In the genomic region with DNA sequence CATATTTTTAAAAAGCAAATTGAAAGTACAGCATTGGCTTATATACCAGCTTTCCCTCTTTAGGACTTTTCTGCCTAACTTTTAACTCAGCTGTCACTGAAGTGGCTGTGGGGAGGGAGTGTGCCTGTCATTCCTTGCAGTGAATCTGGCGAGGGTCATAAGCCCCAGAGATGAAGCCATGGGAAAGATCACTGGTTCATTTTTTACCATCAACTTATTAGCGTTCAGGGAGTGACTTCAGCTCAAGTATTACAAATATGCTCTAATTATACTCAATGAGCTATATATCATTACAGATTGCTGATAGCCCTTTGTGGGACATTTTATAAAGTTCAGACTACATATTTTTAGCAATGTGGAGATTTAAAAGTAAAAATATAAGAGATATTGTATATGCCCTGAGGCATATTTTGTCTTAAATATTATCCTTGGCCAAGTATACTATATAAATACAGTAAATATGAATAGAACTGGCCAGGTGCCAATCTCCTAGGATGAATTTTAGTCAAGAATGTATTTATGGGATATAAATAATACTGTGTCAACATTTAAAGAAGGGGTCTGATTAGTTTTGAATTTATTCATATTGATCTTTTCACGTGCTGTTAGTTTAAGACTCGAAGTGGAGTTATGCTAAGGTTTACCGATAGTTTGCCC, we compare ENCODE assay signal across 12 cellular contexts. TPM values are rescaled to one million over a fixed set of nuclear protein-coding genes. Genes with fewer than 3 reads are reported as not detected.
A peak's percentile ranks its signal among the peaks of the same experiment; 100 is the strongest.
DNase-seq lines count a peak whose midpoint lies in the region; ATAC-seq and TF ChIP-seq lines count a peak whose summit lies in the region.
"Had no signal": no experiment of that assay in that cellular context is flagged by ENCODE, and none has a peak within 500 bp of the region (broad histone marks: within the 10 kb centered on the region; RNA-seq: fewer than 3 reads in every experiment).

No MANE protein-coding gene starts in this region.

- H3K9ac ChIP-seq in Loucy (ENCODE audit: low read depth, low read length, poor library complexity, severe bottlenecking), result no peak overlapping the region

- peak overlapping the region; percentile 34; the same call in 1 of the 2 replicates for H2AFZ ChIP-seq in Loucy (ENCODE audit: low read length)

- TF ChIP-seq POLR2A in stomach (IDR thresholded peaks at IDR 0.05), result no peak

- H3K27me3 ChIP-seq in Loucy (ENCODE audit: insufficient read depth, low read length, poor library complexity, severe bottlenecking) (peaks cover 6% of the 10 kb centered on the region), ascending aorta (no peaks in the 10 kb centered on the region), lower lobe of right lung (ENCODE audit: low read depth) (no peaks in the 10 kb centered on the region), stomach (peaks cover 0 to 17% (median 8%) of the 10 kb centered on the region in 3 donors)

- H3K9me3 ChIP-seq in Loucy (ENCODE audit: insufficient read depth, low read depth, low read length), result no peaks in the 10 kb centered on the region
- no peaks in the 10 kb centered on the region for H3K9me3 ChIP-seq in ascending aorta
- no peaks in the 10 kb centered on the region for H3K9me3 ChIP-seq in lower lobe of right lung
- H3K9me3 ChIP-seq in stomach, result no peaks in the 10 kb centered on the region

- no peak for TF ChIP-seq CTCF in Loucy (conservative IDR thresholded peaks at IDR 0.05; ENCODE audit: low read length)
- no peak for TF ChIP-seq CTCF in ascending aorta (IDR thresholded peaks at IDR 0.05)
- no peak for TF ChIP-seq CTCF in lower lobe of right lung (IDR thresholded peaks at IDR 0.05)
- no peak for TF ChIP-seq CTCF in stomach (IDR thresholded peaks at IDR 0.05)

- H3K4me3 ChIP-seq in Loucy (ENCODE audit: low read length, poor library complexity, severe bottlenecking) (no peak overlapping the region), ascending aorta (peak overlapping the region in 1 of 2 donors; percentile 88), lower lobe of right lung (peak overlapping the region; percentile 64), stomach (peak overlapping the region in 3 of 4 donors; percentile 10 to 66 (median 63))

- H3K27ac ChIP-seq in ascending aorta, result peak overlapping the region; percentile 81 to 89
- peak overlapping the region; percentile 81 for H3K27ac ChIP-seq in lower lobe of right lung
- H3K27ac ChIP-seq in stomach, result peak overlapping the region in 3 of 5 donors; percentile 82 to 89 (median 84)

- no peak overlapping the region for H3K4me2 ChIP-seq in Loucy (ENCODE audit: low read depth, low read length, poor library complexity, severe bottlenecking)

- no peaks in the 10 kb centered on the region; the same call in 1 of the 2 replicates for H3F3A ChIP-seq in Loucy (ENCODE audit: low read depth)

- no peaks in the 10 kb centered on the region for H3K9me2 ChIP-seq in Loucy (replicated peaks; ENCODE audit: low read depth, low read length)

- H3K79me2 ChIP-seq in Loucy (ENCODE audit: insufficient read depth, low read length), result no peaks in the 10 kb centered on the region

- no peak for ATAC-seq in lower lobe of right lung
- ATAC-seq: esophagus mucosa had no signal

- 47 to 68% (median 55%) methylated on average over 5 of the region's 5 CpGs for WGBS in stomach, 5 donors

- peaks cover 19% of the 10 kb centered on the region for H3K4me1 ChIP-seq in Loucy (ENCODE audit: insufficient read depth, low read length, poor library complexity, severe bottlenecking)
- H3K4me1 ChIP-seq in ascending aorta, result peaks cover 0 to 6% of the 10 kb centered on the region in 2 donors
- H3K4me1 ChIP-seq in lower lobe of right lung, result peaks cover 22% of the 10 kb centered on the region
- peaks cover 7 to 65% (median 43%) of the 10 kb centered on the region in 4 donors for H3K4me1 ChIP-seq in stomach

- H3K36me3 ChIP-seq in Loucy (ENCODE audit: insufficient read depth, low read length) (no peaks in the 10 kb centered on the region), ascending aorta (no peaks in the 10 kb centered on the region), lower lobe of right lung (no peaks in the 10 kb centered on the region), stomach (no peaks in the 10 kb centered on the region)

- no peaks in the 10 kb centered on the region for H4K20me1 ChIP-seq in Loucy (ENCODE audit: insufficient read depth, low read length, poor library complexity, severe bottlenecking)

- no peak for DNase-seq in ascending aorta (ENCODE audit: low spot score in 2 of 2)
- no peak for DNase-seq in lower lobe of right lung
- no peak for DNase-seq in stomach
- DNase-seq in activated CD4-positive, alpha-beta T cell treated with anti-CD3 and anti-CD28 coated beads, Interleukin-2, amount 50 U/mL, for 48 hours, result no peak
- DNase-seq in anterior cingulate cortex (lab: John Stamatoyannopoulos, UW), result no peak
- no peak for DNase-seq in activated naive CD4-positive, alpha-beta T cell treated with Interleukin-2 at 50 U/mL for 16 hours
- DNase-seq in NCI-H2171 treated with DMSO at 0.1 percent for 48 hours (lab: John Stamatoyannopoulos, UW), result no peak
- DNase-seq: activated T-cell treated with anti-CD3 and anti-CD28 coated beads, Interleukin-2, amount 50 U/mL, for 1 hour; DND-41; NCI-H1436 treated with DMSO at 0.1 percent for 48 hours had no signal

- TF ChIP-seq EP300 in stomach (IDR thresholded peaks at IDR 0.05), result no peak

- intact Hi-C loops in ascending aorta (cut with DNase I), result loop anchor here (5.0 to 10.0 kb wide), 5 partner anchors 315 to 948 kb away; a partner anchor contains a TSS
- intact Hi-C loops in lower lobe of right lung (cut with DNase I), result loop anchor here (5.0 kb wide), 1 partner anchor 148 kb away; no protein-coding TSS in a partner anchor
- intact Hi-C loops in stomach (cut with DNase I; ENCODE audit: low total_unique reads), result no loop called here

RNA-seq across cellular contexts. Expression of a gene that starts 4.4 kb away (rescaled TPM):
- total RNA-seq in ascending aorta (9.9 TPM), lower lobe of right lung (10.2 TPM), stomach (10 to 100 TPM in 2 of 5 donors, 1 to 10 TPM in 2, not detected in 1; 1.2 to 13.6 (median 7.2) TPM)
- polyA plus RNA-seq in stomach, result 1 to 10 TPM in 2 of 3 donors, under 1 TPM in 1; 0.35 to 3.2 (median 2.3) TPM
